In genomic region chr15:84791763-84792162, GRCh38 we compare ENCODE assay signal across 2 cellular contexts.
TF ChIP-seq lines count a peak whose summit lies in the region.

No MANE protein-coding gene starts in this region.

TF ChIP-seq in K562, 482 proteins besides CTCF, POLR2A, EP300 and RAD21 (continued from another document and continues in another):
- TF ChIP-seq GTF3C2 (IDR thresholded peaks at IDR 0.05; ENCODE audit: borderline replicate concordance, extremely low read depth, insufficient read length): no peak
- no peak for TF ChIP-seq THRB (CRISPR knock-in tag; conservative IDR thresholded peaks at IDR 0.05)
- no peak for TF ChIP-seq GMEB1 (CRISPR knock-in tag; IDR thresholded peaks at IDR 0.05)
- TF ChIP-seq CHD2 (IDR thresholded peaks at IDR 0.05; ENCODE audit: low read depth, low read length): no peak
- no peak for TF ChIP-seq PTBP1 (IDR thresholded peaks at IDR 0.05; ENCODE audit: low read depth, low read length)
- TF ChIP-seq ADNP (tag; IDR thresholded peaks at IDR 0.05): no peak
- no peak for TF ChIP-seq PTRF (tag; IDR thresholded peaks at IDR 0.05)
- TF ChIP-seq DNMT1 (IDR thresholded peaks at IDR 0.05): no peak
- no peak for TF ChIP-seq ZNF444 (CRISPR knock-in tag; IDR thresholded peaks at IDR 0.05)
- no peak for TF ChIP-seq HMGXB4 (CRISPR knock-in tag; IDR thresholded peaks at IDR 0.05)
- no peak for TF ChIP-seq NEUROD1 (IDR thresholded peaks at IDR 0.05; ENCODE audit: borderline replicate concordance, low read depth, low read length, partially characterized antibody)
- no peak for TF ChIP-seq CBX1 (IDR thresholded peaks at IDR 0.05; ENCODE audit: low read depth)
- no peak for TF ChIP-seq RNF219 (CRISPR knock-in tag; IDR thresholded peaks at IDR 0.05)
- TF ChIP-seq ZNF143 (CRISPR knock-in tag; IDR thresholded peaks at IDR 0.05): no peak
- TF ChIP-seq ETV6 (IDR thresholded peaks at IDR 0.05; ENCODE audit: borderline replicate concordance in 1 of 2, low read depth in 2 of 2, low read length in 1 of 2): no peak
- TF ChIP-seq ETV6 (CRISPR knock-in tag; IDR thresholded peaks at IDR 0.05; ENCODE audit: borderline replicate concordance): no peak
- no peak for TF ChIP-seq POLR2B (IDR thresholded peaks at IDR 0.05; ENCODE audit: low read depth, partially characterized antibody)
- TF ChIP-seq NONO (IDR thresholded peaks at IDR 0.05; ENCODE audit: low read depth in 2 of 2, low read length in 1 of 2): no peak

TF ChIP-seq in WTC11, 78 proteins besides CTCF, POLR2A, EP300 and RAD21:
- TF ChIP-seq ARID4B (CRISPR knock-in tag; IDR thresholded peaks at IDR 0.05; ENCODE audit: borderline replicate concordance) (no peak), SMAD3 (CRISPR knock-in tag; IDR thresholded peaks at IDR 0.05; ENCODE audit: borderline replicate concordance) (no peak), CREM (CRISPR knock-in tag; IDR thresholded peaks at IDR 0.05) (no peak), GABPB1 (CRISPR knock-in tag; IDR thresholded peaks at IDR 0.05) (no peak), TEAD4 (CRISPR knock-in tag; IDR thresholded peaks at IDR 0.05) (no peak), E2F5 (CRISPR knock-in tag; IDR thresholded peaks at IDR 0.05) (no peak), NR3C1 (CRISPR knock-in tag; conservative IDR thresholded peaks at IDR 0.05; ENCODE audit: low read depth) (no peak), E2F1 (CRISPR knock-in tag; IDR thresholded peaks at IDR 0.05) (no peak), FOXJ3 (CRISPR knock-in tag; IDR thresholded peaks at IDR 0.05; ENCODE audit: borderline replicate concordance) (no peak), ERG (CRISPR knock-in tag; IDR thresholded peaks at IDR 0.05) (no peak), ZNF317 (CRISPR knock-in tag; IDR thresholded peaks at IDR 0.05; ENCODE audit: borderline replicate concordance, low read depth) (no peak), ZNF532 (CRISPR knock-in tag; IDR thresholded peaks at IDR 0.05; ENCODE audit: borderline replicate concordance) (no peak), PREB (CRISPR knock-in tag; IDR thresholded peaks at IDR 0.05; ENCODE audit: borderline replicate concordance) (no peak), ZNF232 (CRISPR knock-in tag; IDR thresholded peaks at IDR 0.05) (no peak), E2F4 (CRISPR knock-in tag; IDR thresholded peaks at IDR 0.05; ENCODE audit: borderline replicate concordance, low read depth) (no peak), MYBL2 (CRISPR knock-in tag; IDR thresholded peaks at IDR 0.05) (no peak)
